Comparison of ENCODE assay signal across 19 cellular contexts in the genomic region with DNA sequence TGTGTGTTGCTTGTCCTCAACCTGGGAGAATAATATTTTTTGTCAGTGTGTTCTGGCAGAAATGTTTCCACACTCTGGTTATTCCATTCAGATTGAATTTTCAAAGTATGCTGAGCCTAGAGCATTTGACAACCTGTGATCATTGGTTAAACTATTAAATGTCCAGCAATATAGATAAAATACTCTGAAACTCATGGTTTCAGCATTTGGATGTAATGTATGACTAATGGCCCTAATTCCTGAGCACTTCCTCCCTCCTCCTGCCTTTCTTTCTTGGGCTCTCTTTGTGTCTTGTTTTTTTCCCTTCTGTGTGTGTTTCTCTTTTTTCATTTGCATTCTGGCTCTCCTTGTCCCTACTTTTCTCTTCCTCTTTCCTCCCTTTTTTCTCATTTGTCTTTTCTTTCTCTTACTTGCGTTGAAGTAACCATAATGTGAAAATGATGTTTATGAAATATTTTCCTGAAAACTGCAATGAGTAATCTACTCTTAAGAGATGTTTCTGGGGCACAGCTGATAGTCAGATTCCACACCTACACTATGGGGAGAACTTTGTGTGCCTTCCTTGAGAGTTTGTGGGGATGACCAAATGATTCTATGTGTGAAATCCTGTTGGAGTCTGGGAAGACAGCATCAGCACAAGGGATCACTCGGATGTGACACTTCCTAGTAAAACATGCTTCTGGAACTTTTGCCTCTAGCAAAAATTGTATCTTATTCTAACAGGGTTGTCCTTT.
DNase-seq lines count a peak whose midpoint lies in the region; ATAC-seq and TF ChIP-seq lines count a peak whose summit lies in the region.
"Had no signal": no experiment of that assay in that cellular context is flagged by ENCODE, and none has a peak within 500 bp of the region (broad histone marks: within the 10 kb centered on the region; RNA-seq: fewer than 3 reads in every experiment).

No MANE protein-coding gene starts in this region.

- no peak overlapping the region for H3K4me3 ChIP-seq in GM23338
- no peak overlapping the region for H3K4me3 ChIP-seq in adipocyte (ENCODE audit: low read length)
- no peak overlapping the region for H3K4me3 ChIP-seq in fibroblast of pulmonary artery (replicated peaks; ENCODE audit: low read depth, low read length)
- H3K4me3 ChIP-seq in skeletal muscle satellite cell (ENCODE audit: low read length): no peak overlapping the region
- H3K4me3 ChIP-seq: dorsolateral prefrontal cortex, esophagus squamous epithelium, hepatocyte, sigmoid colon, thoracic aorta had no signal

- no peaks in the 10 kb centered on the region for H3K27me3 Mint-ChIP-seq in GM23338 (ENCODE audit: insufficient read depth, low read depth, poor library complexity)

- H3K9ac ChIP-seq in adipocyte (ENCODE audit: low read length) (no peak overlapping the region), skeletal muscle satellite cell (ENCODE audit: low read depth, low read length) (peak overlapping the region; percentile 29)

- H3K27ac Mint-ChIP-seq in GM23338: peak overlapping the region; percentile 2; the same call in 1 of the 2 replicates

- H3K36me3 ChIP-seq in GM23338 (ENCODE audit: insufficient read depth) (peaks cover 3% of the 10 kb centered on the region; the same call in 1 of the 2 replicates), adipocyte (ENCODE audit: control insufficient read depth, insufficient read depth, low read length, severe bottlenecking) (peaks cover 98% of the 10 kb centered on the region), skeletal muscle satellite cell (ENCODE audit: insufficient read depth, low read length) (peaks cover 95% of the 10 kb centered on the region)

- H3F3A ChIP-seq in GM23338 (replicated peaks; ENCODE audit: low read depth): no peaks in the 10 kb centered on the region

- H3K4me1 Mint-ChIP-seq in GM23338: peaks cover 5% of the 10 kb centered on the region

- no peak overlapping the region for H3K4me3 Mint-ChIP-seq in GM23338

- H3K4me2 ChIP-seq in GM23338 (no peak overlapping the region), skeletal muscle satellite cell (ENCODE audit: low read length) (peak overlapping the region; percentile 10)
- H3K4me2 ChIP-seq: hepatocyte had no signal

- H3K79me2 ChIP-seq in GM23338 (replicated peaks; ENCODE audit: insufficient read depth): no peaks in the 10 kb centered on the region
- H3K79me2 ChIP-seq: hepatocyte had no signal

- H3K9me3 ChIP-seq in adipocyte (ENCODE audit: control insufficient read depth, low read length) (no peaks in the 10 kb centered on the region), skeletal muscle satellite cell (replicated peaks; ENCODE audit: low read length) (no peaks in the 10 kb centered on the region)
- H3K9me3 ChIP-seq: BE2C, esophagus squamous epithelium, sigmoid colon, thoracic aorta had no signal

- H3K9me2 ChIP-seq in GM23338 (ENCODE audit: insufficient read depth): no peaks in the 10 kb centered on the region

- H3K27me3 ChIP-seq in GM23338 (ENCODE audit: insufficient read depth) (no peaks in the 10 kb centered on the region), adipocyte (replicated peaks; ENCODE audit: control insufficient read depth, insufficient read depth, low read length) (no peaks in the 10 kb centered on the region), skeletal muscle satellite cell (ENCODE audit: control insufficient read depth, insufficient read depth, low read length) (no peaks in the 10 kb centered on the region)
- H3K27me3 ChIP-seq: BE2C, dorsolateral prefrontal cortex, esophagus squamous epithelium, hepatocyte, sigmoid colon had no signal

- peaks cover 7% of the 10 kb centered on the region; the same call in 1 of the 3 replicates for H3K36me3 Mint-ChIP-seq in GM23338 (ENCODE audit: low read depth)

- no peak for TF ChIP-seq CTCF in GM23338 (conservative IDR thresholded peaks at IDR 0.05; ENCODE audit: low read depth in 2 of 2)
- TF ChIP-seq CTCF in fibroblast of pulmonary artery (IDR thresholded peaks at IDR 0.05; ENCODE audit: low read length, missing control alignments): no peak

- 0 out of 2 replicates have a peak, but pooled peaks cover 3% of the 10 kb centered on the region for H4K20me1 ChIP-seq in GM23338 (replicated peaks; ENCODE audit: insufficient read depth)

- ATAC-seq in GM23338: no peak

- no peaks in the 10 kb centered on the region for H3K9me3 Mint-ChIP-seq in GM23338

- H3K27ac ChIP-seq in GM23338 (ENCODE audit: low read depth): no peak overlapping the region
- H3K27ac ChIP-seq: esophagus squamous epithelium, hepatocyte, sigmoid colon, thoracic aorta had no signal

- H2AFZ ChIP-seq in GM23338: no peak overlapping the region
- H2AFZ ChIP-seq: hepatocyte had no signal

- H3K4me1 ChIP-seq in GM23338 (ENCODE audit: insufficient read depth): 0 out of 2 replicates have a peak, but pooled peaks cover 3% of the 10 kb centered on the region
- peaks cover 24% of the 10 kb centered on the region for H3K4me1 ChIP-seq in adipocyte (ENCODE audit: control insufficient read depth, insufficient read depth, low read length)
- H3K4me1 ChIP-seq in skeletal muscle satellite cell (ENCODE audit: control insufficient read depth, insufficient read depth, low read length): peaks cover 22% of the 10 kb centered on the region
- H3K4me1 ChIP-seq: BE2C, esophagus squamous epithelium, sigmoid colon had no signal

- DNase-seq in GM23338 (ENCODE audit: low spot score) (no peak), adipocyte (ENCODE audit: low read depth) (peak; percentile 60), fibroblast of pulmonary artery (ENCODE audit: low read depth) (peak; percentile 64), NCI-H2107 (lab: John Stamatoyannopoulos, UW) (no peak), SW480 (ENCODE audit: low spot score) (no peak)
- DNase-seq in activated CD4-positive, alpha-beta T cell treated with anti-CD3 and anti-CD28 coated beads, Interleukin-2, amount 50 U/mL, for 4 hours: no peak
- DNase-seq in activated naive CD4-positive, alpha-beta T cell (lab: John Stamatoyannopoulos, UW): no peak
- DNase-seq: activated CD4-positive, alpha-beta T cell treated with anti-CD3 and anti-CD28 coated beads for 48 hours; BE2C; dorsolateral prefrontal cortex; esophagus squamous epithelium; midbrain; NCI-H1105; NCI-H526 treated with DMSO at 0.1 percent for 48 hours; OCI-M1; sigmoid colon had no signal

TF ChIP-seq in GM23338, 12 proteins besides CTCF, POLR2A, EP300 and RAD21 (continues in another document):
- no peak for TF ChIP-seq NANOG (IDR thresholded peaks at IDR 0.05; ENCODE audit: borderline replicate concordance)
- TF ChIP-seq EZH2 (IDR thresholded peaks at IDR 0.05; ENCODE audit: low read depth, unreplicated experiment): no peak
- TF ChIP-seq, protein P1, sequence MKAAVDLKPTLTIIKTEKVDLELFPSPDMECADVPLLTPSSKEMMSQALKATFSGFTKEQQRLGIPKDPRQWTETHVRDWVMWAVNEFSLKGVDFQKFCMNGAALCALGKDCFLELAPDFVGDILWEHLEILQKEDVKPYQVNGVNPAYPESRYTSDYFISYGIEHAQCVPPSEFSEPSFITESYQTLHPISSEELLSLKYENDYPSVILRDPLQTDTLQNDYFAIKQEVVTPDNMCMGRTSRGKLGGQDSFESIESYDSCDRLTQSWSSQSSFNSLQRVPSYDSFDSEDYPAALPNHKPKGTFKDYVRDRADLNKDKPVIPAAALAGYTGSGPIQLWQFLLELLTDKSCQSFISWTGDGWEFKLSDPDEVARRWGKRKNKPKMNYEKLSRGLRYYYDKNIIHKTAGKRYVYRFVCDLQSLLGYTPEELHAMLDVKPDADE (IDR thresholded peaks at IDR 0.05): no peak
- TF ChIP-seq EZH2phosphoT487 (IDR thresholded peaks at IDR 0.05; ENCODE audit: unreplicated experiment): no peak
- no peak for TF ChIP-seq POLR2AphosphoS5 (IDR thresholded peaks at IDR 0.05; ENCODE audit: low read depth)
- no peak for TF ChIP-seq CREB1 (CRISPR knock-in tag; IDR thresholded peaks at IDR 0.05; ENCODE audit: low read depth)
- no peak for TF ChIP-seq ZNF114 (CRISPR knock-in tag; IDR thresholded peaks at IDR 0.05)

Comparison
In these comparisons a context has a peak if more than half of its experiments do, and no peak if none do; other contexts are left out.
1. DNase-seq: peak in adipocyte (single experiment) and fibroblast of pulmonary artery (single experiment); none in GM23338 (single experiment), NCI-H2107 (single experiment), activated CD4-positive, alpha-beta T cell treated with anti-CD3 and anti-CD28 coated beads, Interleukin-2, amount 50 U/mL, for 4 hours (0 of 2), SW480 (single experiment) and activated naive CD4-positive, alpha-beta T cell (0 of 4).